Comparison of ENCODE assay signal across 10 cellular contexts in genomic region chr16:25006504-25007055, GRCh38. TPM values are rescaled to one million over a fixed set of nuclear protein-coding genes. Genes with fewer than 3 reads are reported as not detected.
DNase-seq lines count a peak whose midpoint lies in the region; ATAC-seq, FAIRE-seq and TF ChIP-seq lines count a peak whose summit lies in the region.
"Had no signal": no experiment of that assay in that cellular context is flagged by ENCODE, and none has a peak within 500 bp of the region (broad histone marks: within the 10 kb centered on the region; RNA-seq: fewer than 3 reads in every experiment).

No MANE protein-coding gene starts in this region.

- H3K27me3 ChIP-seq in HepG2 (ENCODE audit: control insufficient read depth in 1 of 2, insufficient read depth in 2 of 2, low read length in 2 of 2) = no peaks in the 10 kb centered on the region

- H3K4me1 ChIP-seq in A549 (peaks cover 32% of the 10 kb centered on the region), HepG2 (ENCODE audit: insufficient read depth, low read length) (peaks cover 54% of the 10 kb centered on the region)

- H3K27ac ChIP-seq in A549 (peak overlapping the region in 1 of 2 experiments; percentile 3; a peak in 1 of 6 replicates), HepG2 (ENCODE audit: extremely low read length, insufficient read depth, low read length) (peak overlapping the region; percentile 49)

- DNase-seq in A549 (ENCODE audit: low read depth in 1 of 2, low spot score in 1 of 2) = no peak
- peak; percentile 28 for DNase-seq in HuH-7 (ENCODE audit: low spot score)
- DNase-seq in astrocyte of the hippocampus (ENCODE audit: low read depth, low spot score) = peak; percentile 56
- DNase-seq in HepG2 (ENCODE audit: low spot score) = peak; percentile 78
- no peak for DNase-seq in stimulated activated CD4-positive, alpha-beta T cell treated with anti-CD3 and anti-CD28 coated beads, Interleukin-4, amount 100 ng/mL, for 4 hours
- no peak for DNase-seq in stimulated activated CD4-positive, alpha-beta T cell treated with anti-CD3 and anti-CD28 coated beads, Interleukin-4, amount 100 ng/mL, for 1 hour
- DNase-seq: AML-193, NCI-H2029 treated with DMSO at 0.1 percent for 48 hours had no signal

- in situ Hi-C loops in HepG2 (cut with HindIII; ENCODE audit: extremely low pct_ligation_motif_present, low pct_unique_long_range_greater_than_20kb) = no loop called here

- H3K9ac ChIP-seq in HepG2 (ENCODE audit: insufficient read depth, low read depth, low read length) = no peak overlapping the region; the same call in 1 of the 2 replicates

- POLR2A ChIA-PET in A549 (lab: Yijun Ruan, JAX) (no interaction called here), HepG2 (lab: Yijun Ruan, JAX) (interaction anchor here (1.6 kb wide), 1 partner anchor 9 kb away, joined by 5 read pairs; the partner anchor contains the start of gene ARHGAP17)

- no peak for FAIRE-seq in A549 (lab: Jason Lieb, UNC)
- FAIRE-seq in HepG2 (lab: Jason Lieb, UNC) = peak; percentile 60

- peaks cover 95% of the 10 kb centered on the region for H3K79me2 ChIP-seq in HepG2 (ENCODE audit: insufficient read depth, low read length)

- intact Hi-C loops in HepG2 (cut with micrococcal nuclease; ENCODE audit: unreplicated experiment) = loop anchor here (1.0 kb wide), 1 partner anchor 8 kb away; no protein-coding TSS in a partner anchor

- CTCF ChIA-PET in A549 (lab: Yijun Ruan, JAX) (no interaction called here), HepG2 (lab: Yijun Ruan, JAX; ENCODE audit: low intra/inter-chr PET ratio, low total read pairs) (no interaction called here)

- no peak for TF ChIP-seq POLR2A in A549 (IDR thresholded peaks at IDR 0.05; ENCODE audit: low read length)
- TF ChIP-seq POLR2A in HepG2 (IDR thresholded peaks at IDR 0.05; ENCODE audit: insufficient read depth in 1 of 2, low read depth in 2 of 2, low read length in 2 of 2) = no peak

- 82% methylated on average over 6 of the region's 6 CpGs for WGBS in A549 (ENCODE audit: missing lambda C conversion rate)
- 29% methylated on average over 6 of the region's 6 CpGs for WGBS in HepG2 (ENCODE audit: low lambda C conversion rate)

- TF ChIP-seq EP300 in A549 (IDR thresholded peaks at IDR 0.05) (no peak), HepG2 (IDR thresholded peaks at IDR 0.05; ENCODE audit: low read depth in 2 of 2, low read length in 2 of 2) (no peak), HepG2 (CRISPR knock-in tag; IDR thresholded peaks at IDR 0.05; ENCODE audit: borderline replicate concordance) (no peak)

- ATAC-seq in A549 (peak; percentile 24 to 62; a peak in 4 of 6 replicates), HepG2 (peak; percentile 94), HG02852 (IDR thresholded peaks at IDR 0.05; ENCODE audit: unreplicated experiment) (no peak), GM19324 (IDR thresholded peaks at IDR 0.05; ENCODE audit: low FRiP score, unreplicated experiment) (no peak)

- H3K36me3 ChIP-seq in HepG2 (replicated peaks in 1 of 2; ENCODE audit: control insufficient read depth in 1 of 2, insufficient read depth in 2 of 2, low read length in 2 of 2) = peaks cover 0 to 7% of the 10 kb centered on the region in 2 experiments; a peak in 3 of 5 replicates

- BruUV-seq in HepG2 (replicated peaks; lab: Mats Ljungman, UMichigan) = no TSS peak

- TF ChIP-seq CTCF in A549 (IDR thresholded peaks at IDR 0.05) (no peak), HepG2 (CRISPR knock-in tag; IDR thresholded peaks at IDR 0.05) (no peak)

- H4K20me1 ChIP-seq in HepG2 (ENCODE audit: insufficient read depth, low read length) = peaks cover 29% of the 10 kb centered on the region

- H2AFZ ChIP-seq in HepG2 (ENCODE audit: low read length) = no peak overlapping the region

- H3K4me3 ChIP-seq in A549 (no peak overlapping the region), HepG2 (replicated peaks in 1 of 3; ENCODE audit: insufficient read depth in 1 of 3, low read depth in 2 of 3, low read length in 3 of 3) (no peak overlapping the region; a peak in 1 of 6 replicates)

- H3K4me2 ChIP-seq in A549 (peak overlapping the region; percentile 29; the same call in 2 of the 3 replicates), HepG2 (ENCODE audit: low read depth, low read length) (peak overlapping the region; percentile 39)

- H3K9me3 ChIP-seq in A549 = no peaks in the 10 kb centered on the region
- no peaks in the 10 kb centered on the region for H3K9me3 ChIP-seq in HepG2 (ENCODE audit: low read length)

- TF ChIP-seq RAD21 in A549 (conservative IDR thresholded peaks at IDR 0.05 in 1 of 2, IDR thresholded peaks at IDR 0.05 in 1 of 2) (no peak), HepG2 (CRISPR knock-in tag; IDR thresholded peaks at IDR 0.05) (no peak)

TF ChIP-seq in A549, 52 proteins besides CTCF, POLR2A, EP300 and RAD21 (continues in another document):
- TF ChIP-seq HDAC2 (IDR thresholded peaks at IDR 0.05) (no peak), PBX3 (IDR thresholded peaks at IDR 0.05) (no peak), CHD4 (IDR thresholded peaks at IDR 0.05; ENCODE audit: borderline replicate concordance) (no peak), FOXS1 (CRISPR knock-in tag; IDR thresholded peaks at IDR 0.05) (no peak), ATOH8 (CRISPR knock-in tag; IDR thresholded peaks at IDR 0.05; ENCODE audit: low read depth) (no peak)

TF ChIP-seq in HepG2, 621 proteins besides CTCF, POLR2A, EP300 and RAD21 (continues in another document):
- TF ChIP-seq ZNF12 (CRISPR knock-in tag; IDR thresholded peaks at IDR 0.05) (no peak), HIC2 (CRISPR knock-in tag; IDR thresholded peaks at IDR 0.05; ENCODE audit: low read depth) (peak; percentile 41; the same call in 1 of the 2 replicates), ARID3A (IDR thresholded peaks at IDR 0.05; ENCODE audit: low read depth, low read length) (peak; percentile 57; the same call in 1 of the 2 replicates)

RNA-seq across cellular contexts. Expression of gene ARHGAP17, which starts 8.6 kb away (rescaled TPM):
- polyA plus RNA-seq in A549 (2011; rRNA removed) = 28.2 and 46.4 TPM in 2 replicates
- polyA plus RNA-seq in A549 (2012; cell fraction: cytosol; rRNA removed) = 28.5 and 35.8 TPM in 2 replicates
- 40.6 and 59.5 TPM in 2 replicates for polyA plus RNA-seq in A549 (2012; cell fraction: nucleus; rRNA removed)
- 35.7 to 37.8 TPM (median 37.6 TPM) in 3 replicates for polyA plus RNA-seq in A549 (2017; fragmentation: RNase III; extraction: RNeasy Plus Mini Kit Qiagen cat#74134 plus additional on column Dnase treatment)
- 43.7 and 44.1 TPM in 2 replicates for polyA minus RNA-seq in A549 (2011; rRNA and poly(A)+ RNA removed)
- total RNA-seq in HepG2 (2016; rRNA removed; fragmentation: Illumina TruSeq; extraction: Trizol) = 24.6 and 43.8 TPM in 2 replicates
- total RNA-seq in HepG2 (2016; cell fraction: cytosol; rRNA removed; fragmentation: Illumina TruSeq; extraction: Trizol; ENCODE audit: low read depth) = 13.5 and 14.6 TPM in 2 replicates
- total RNA-seq in HepG2 (2016; cell fraction: insoluble cytoplasmic fraction; rRNA removed; fragmentation: Illumina TruSeq; extraction: Trizol) = 22.9 and 34.1 TPM in 2 replicates
- 38.2 and 42.2 TPM in 2 replicates for total RNA-seq in HepG2 (2016; cell fraction: membrane; rRNA removed; fragmentation: Illumina TruSeq; extraction: Trizol)
- 51.5 and 56.4 TPM in 2 replicates for total RNA-seq in HepG2 (2016; cell fraction: nucleus; rRNA removed; fragmentation: Illumina TruSeq; extraction: Trizol)
- polyA plus RNA-seq in HepG2 (2011; rRNA removed) = 18.7 and 20.8 TPM in 2 replicates
- 12.9 and 15.6 TPM in 2 replicates for polyA plus RNA-seq in HepG2 (2011; cell fraction: cytosol; rRNA removed)
- 45.1 and 48.7 TPM in 2 replicates for polyA plus RNA-seq in HepG2 (2011; cell fraction: nucleus; rRNA removed)
- polyA plus RNA-seq in HepG2 (2012) = 43.9 and 44.3 TPM in 2 replicates
- polyA plus RNA-seq in HepG2 (2016; cell fraction: cytosol; fragmentation: Illumina TruSeq; extraction: Trizol; ENCODE audit: low read depth) = 13.4 and 14.4 TPM in 2 replicates
- polyA plus RNA-seq in HepG2 (2016; cell fraction: insoluble cytoplasmic fraction; fragmentation: Illumina TruSeq; extraction: Trizol; ENCODE audit: low read depth) = 50.2 and 64.9 TPM in 2 replicates
- 28.7 and 35.1 TPM in 2 replicates for polyA plus RNA-seq in HepG2 (2016; cell fraction: membrane; fragmentation: Illumina TruSeq; extraction: Trizol; ENCODE audit: low read depth)
- polyA plus RNA-seq in HepG2 (2016; cell fraction: nucleus; fragmentation: Illumina TruSeq; extraction: Trizol; ENCODE audit: insufficient read depth, low read depth) = 76.7 and 80.0 TPM in 2 replicates
- polyA minus RNA-seq in HepG2 (2011; rRNA and poly(A)+ RNA removed; ENCODE audit: low replicate concordance) = 32.6 and 34.6 TPM in 2 replicates
- polyA minus RNA-seq in HepG2 (2011; cell fraction: cytosol; rRNA and poly(A)+ RNA removed) = 25.9 and 33.1 TPM in 2 replicates
- 83.6 and 90.6 TPM in 2 replicates for polyA minus RNA-seq in HepG2 (2011; cell fraction: nucleus; rRNA and poly(A)+ RNA removed)

Comparison
In these comparisons a context has a peak if more than half of its experiments do, and no peak if none do; other contexts are left out.
1. ATAC-seq: peak in A549 (2 of 2) and HepG2 (single experiment); none in HG02852 (single experiment) and GM19324 (single experiment).
2. DNase-seq: peak in HuH-7 (single experiment), astrocyte of the hippocampus (single experiment) and HepG2 (single experiment); none in A549 (0 of 2), stimulated activated CD4-positive, alpha-beta T cell treated with anti-CD3 and anti-CD28 coated beads, Interleukin-4, amount 100 ng/mL, for 4 hours (0 of 2) and stimulated activated CD4-positive, alpha-beta T cell treated with anti-CD3 and anti-CD28 coated beads, Interleukin-4, amount 100 ng/mL, for 1 hour (single experiment).
3. Of the 38 proteins assayed by ChIP-seq in both HepG2 and A549: peak only in HepG2: BHLHE40, CEBPB, FOSL2 and HDAC2; only in A549: none; in both: none; in neither: 33; mixed calls (peak in some experiments, not most) for 1.